Comparison of ENCODE assay signal across 19 cellular contexts in the genomic region with DNA sequence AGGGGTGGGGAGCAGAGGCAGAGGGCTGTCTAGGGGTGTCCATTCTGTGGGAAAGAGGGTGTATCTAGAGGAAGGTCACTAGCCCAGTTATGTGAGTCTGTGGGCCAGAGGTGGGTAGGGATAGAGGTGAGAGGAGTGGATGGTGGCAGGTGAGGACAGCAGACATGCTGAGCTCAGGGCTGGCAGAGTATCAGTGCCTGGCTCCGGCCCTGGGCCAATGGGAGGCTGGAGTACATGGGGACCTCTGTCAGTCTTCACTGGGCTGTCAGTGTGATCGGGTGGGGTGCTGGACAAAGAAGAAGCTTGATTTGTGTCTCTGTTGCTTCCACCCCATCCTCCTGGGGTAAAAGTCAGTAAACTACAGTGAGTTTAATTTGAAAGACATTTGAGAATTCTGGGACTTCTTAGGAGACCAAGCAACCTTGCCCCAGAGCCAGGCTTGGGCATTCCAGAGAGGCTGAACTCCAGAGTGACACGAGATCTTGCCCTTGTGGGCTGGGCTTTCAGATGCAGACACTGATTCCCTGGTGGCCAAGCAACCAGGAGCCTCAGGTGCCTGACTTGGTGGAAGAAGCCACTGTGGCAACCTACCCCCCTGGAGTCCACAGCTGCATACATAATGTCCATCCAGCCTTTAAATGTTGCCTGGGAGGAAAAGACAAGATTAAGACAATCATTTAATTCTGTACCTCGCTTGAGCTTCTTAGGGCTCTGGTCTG.
DNase-seq lines count a peak whose midpoint lies in the region; ATAC-seq and TF ChIP-seq lines count a peak whose summit lies in the region.
"Had no signal": no experiment of that assay in that cellular context is flagged by ENCODE, and none has a peak within 500 bp of the region (broad histone marks: within the 10 kb centered on the region; RNA-seq: fewer than 3 reads in every experiment).

No MANE protein-coding gene starts in this region.

- intact Hi-C loops in cardiac septum (cut with DNase I): no loop called here
- intact Hi-C loops in Right ventricle myocardium inferior (cut with DNase I): no loop called here
- intact Hi-C loops in sigmoid colon (cut with DNase I): no loop called here
- intact Hi-C loops in ovary (cut with DNase I): no loop called here

- H3K36me3 ChIP-seq in sigmoid colon: no peaks in the 10 kb centered on the region
- H3K36me3 ChIP-seq in ovary: no peaks in the 10 kb centered on the region

- ATAC-seq in Right ventricle myocardium inferior: no peak
- ATAC-seq: GM23338 had no signal

- H3K9me3 ChIP-seq in sigmoid colon (peaks cover 0 to 3% (median 0%) of the 10 kb centered on the region in 4 donors), ovary (no peaks in the 10 kb centered on the region)
- H3K9me3 ChIP-seq: Caco-2 had no signal

- TF ChIP-seq POLR2A in sigmoid colon (IDR thresholded peaks at IDR 0.05) (no peak), ovary (IDR thresholded peaks at IDR 0.05) (no peak)

- DNase-seq in cardiac septum (ENCODE audit: low spot score) (peak; percentile 39), Right ventricle myocardium inferior (ENCODE audit: missing footprints) (no peak), islet precursor cell (peak; percentile 27), sigmoid colon (peak; percentile 33), NCI-H446 treated with DMSO at 0.1 percent for 48 hours (lab: John Stamatoyannopoulos, UW) (no peak), NCI-H187 treated with DMSO at 0.1 percent for 48 hours (lab: John Stamatoyannopoulos, UW) (no peak), ovary (no peak)
- DNase-seq: AML-193, Caco-2, DMS153, Kasumi-1, MM.1S, NCI-H1092 treated with DMSO at 0.1 percent for 48 hours, NCI-H1694, NCI-H226, NCI-H526, OCI-M1 had no signal

- no peaks in the 10 kb centered on the region for H3K27me3 ChIP-seq in sigmoid colon
- H3K27me3 ChIP-seq in ovary: no peaks in the 10 kb centered on the region

- H3K4me3 ChIP-seq in sigmoid colon: no peak overlapping the region
- H3K4me3 ChIP-seq in ovary: no peak overlapping the region
- H3K4me3 ChIP-seq: GM23338 had no signal

- H3K4me1 ChIP-seq in sigmoid colon: no peaks in the 10 kb centered on the region
- H3K4me1 ChIP-seq in ovary (ENCODE audit: insufficient read depth): no peaks in the 10 kb centered on the region
- H3K4me1 ChIP-seq: Caco-2 had no signal

- 67 to 82% methylated on average over 4 of the region's 4 CpGs for WGBS in sigmoid colon, 2 donors
- 62 to 90% (median 89%) methylated on average over 4 of the region's 4 CpGs for WGBS in ovary, 3 donors

- TF ChIP-seq EP300 in sigmoid colon (IDR thresholded peaks at IDR 0.05) (no peak), ovary (IDR thresholded peaks at IDR 0.05) (no peak)

- no peak overlapping the region for H3K27ac ChIP-seq in sigmoid colon
- no peak overlapping the region for H3K27ac ChIP-seq in ovary
- H3K27ac ChIP-seq: HL-60 had no signal

- TF ChIP-seq CTCF in sigmoid colon (IDR thresholded peaks at IDR 0.05) (no peak), ovary (IDR thresholded peaks at IDR 0.05) (no peak)

Comparison
In these comparisons a context has a peak if more than half of its experiments do, and no peak if none do; other contexts are left out.
1. DNase-seq: peak in cardiac septum (single experiment), islet precursor cell (single experiment) and sigmoid colon (single experiment); none in Right ventricle myocardium inferior (single experiment), NCI-H446 treated with DMSO at 0.1 percent for 48 hours (single experiment), NCI-H187 treated with DMSO at 0.1 percent for 48 hours (single experiment) and ovary (0 of 5).